Comparison of ENCODE assay signal across 22 cellular contexts in the genomic region with DNA sequence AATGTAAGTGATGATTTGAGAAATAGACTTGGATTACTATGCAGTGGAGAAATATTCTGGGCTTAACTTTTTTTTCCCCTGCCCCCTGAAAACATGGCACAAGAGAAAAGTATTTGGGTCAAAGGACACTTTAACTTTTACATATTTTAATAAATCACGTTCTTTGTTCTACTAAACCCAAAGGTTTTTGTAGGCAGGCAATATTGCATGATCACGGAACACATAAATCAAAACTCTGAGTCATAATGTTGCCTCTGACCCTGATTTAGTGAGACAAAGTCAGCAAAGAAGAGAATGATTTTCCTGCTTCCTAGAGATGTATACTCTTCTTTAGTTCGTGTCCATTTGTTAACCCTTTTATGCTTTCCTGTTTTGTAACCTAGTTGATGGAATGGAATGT. TPM values are rescaled to one million over a fixed set of nuclear protein-coding genes. Genes with fewer than 3 reads are reported as not detected.
A peak's percentile ranks its signal among the peaks of the same experiment; 100 is the strongest.
DNase-seq lines count a peak whose midpoint lies in the region; ATAC-seq, FAIRE-seq and TF ChIP-seq lines count a peak whose summit lies in the region.
"Had no signal": no experiment of that assay in that cellular context is flagged by ENCODE, and none has a peak within 500 bp of the region (broad histone marks: within the 10 kb centered on the region; RNA-seq: fewer than 3 reads in every experiment).

No MANE protein-coding gene starts in this region.

- intact Hi-C loops in K562 (cut with micrococcal nuclease): no loop called here

- CTCF ChIA-PET in K562 (lab: Yijun Ruan, JAX; ENCODE audit: low intra/inter-chr PET ratio): no interaction called here

- TF ChIP-seq POLR2A in K562 (conservative IDR thresholded peaks at IDR 0.05): no peak

- H3K9me1 ChIP-seq in K562 (ENCODE audit: control insufficient read depth, insufficient read depth, low read length): no peaks in the 10 kb centered on the region

- no peak overlapping the region for H3K27ac Mint-ChIP-seq in stimulated activated naive CD8-positive, alpha-beta T cell treated with anti-CD3 and anti-CD28 coated beads, Interleukin-15, amount 100 ng/mL, for 72 hours
- H3K27ac Mint-ChIP-seq: activated CD4-positive, alpha-beta T cell treated with anti-CD3 and anti-CD28 coated beads, Interleukin-2, amount 10 ng/mL, durations not matched to agents 24 days and 14 days; CD4-positive, alpha-beta T cell; IgD-negative memory B cell; memory B cell; nephron progenitor cell had no signal

- no peak for TF ChIP-seq RAD21 in K562 (CRISPR knock-in tag; conservative IDR thresholded peaks at IDR 0.05 in 1 of 2, IDR thresholded peaks at IDR 0.05 in 1 of 2)

- H3K4me3 Mint-ChIP-seq in stimulated activated naive CD8-positive, alpha-beta T cell treated with anti-CD3 and anti-CD28 coated beads, Interleukin-15, amount 100 ng/mL, for 72 hours: no peak overlapping the region
- H3K4me3 Mint-ChIP-seq: activated CD4-positive, alpha-beta T cell treated with anti-CD3 and anti-CD28 coated beads, Interleukin-2, amount 10 ng/mL, durations not matched to agents 24 days and 14 days; CD4-positive, alpha-beta T cell; IgD-negative memory B cell; memory B cell; nephron progenitor cell had no signal

- no peaks in the 10 kb centered on the region for H3K79me2 ChIP-seq in K562 (ENCODE audit: control insufficient read depth, insufficient read depth, low read length)

- POLR2A ChIA-PET in K562 (lab: Yijun Ruan, JAX): no interaction called here

- no peaks in the 10 kb centered on the region for H3K4me1 Mint-ChIP-seq in stimulated activated naive CD8-positive, alpha-beta T cell treated with anti-CD3 and anti-CD28 coated beads, Interleukin-15, amount 100 ng/mL, for 72 hours
- H3K4me1 Mint-ChIP-seq: memory B cell, nephron progenitor cell had no signal

- no peak for DNase-seq in stimulated activated naive CD8-positive, alpha-beta T cell treated with anti-CD3 and anti-CD28 coated beads, Interleukin-15, Interleukin-2, amounts not matched to agents 100 U/mL and 50 U/mL, for 24 hours
- no peak for DNase-seq in stimulated activated naive CD8-positive, alpha-beta T cell treated with anti-CD3 and anti-CD28 coated beads, Interleukin-15, amount 100 ng/mL, for 72 hours
- DNase-seq in K562 (ENCODE audit: extremely low read depth in 1 of 4, low spot score in 3 of 4) (no peak), foreskin melanocyte (peak; percentile 79), urothelium cell line (ENCODE audit: low spot score) (peak; percentile 37)
- no peak for DNase-seq in effector CD4-positive, alpha-beta T cell
- DNase-seq: ACHN; activated CD4-positive, alpha-beta T cell treated with anti-CD3 and anti-CD28 coated beads, Interleukin-2, amount 10 ng/mL, durations not matched to agents 24 days and 14 days; activated CD8-positive, alpha-beta memory T cell treated with anti-CD3 and anti-CD28 coated beads, Interleukin-2, amount 50 U/mL, for 48 hours; aorta; CD4-positive, alpha-beta T cell; heart left ventricle; islet precursor cell; NCI-H526; nephron progenitor cell; stomach; uterus had no signal

- TF ChIP-seq CTCF in K562 (IDR thresholded peaks at IDR 0.05 in 2 of 3, conservative IDR thresholded peaks at IDR 0.05 in 1 of 3; ENCODE audit: insufficient read depth in 2 of 3, low read depth in 1 of 3, low read length in 3 of 3): no peak

- no TSS peak for BruUV-seq in K562 (replicated peaks; lab: Mats Ljungman, UMichigan)

- no peak overlapping the region for H2AFZ ChIP-seq in K562 (ENCODE audit: low read depth, low read length)

- no peak for FAIRE-seq in K562 (lab: Jason Lieb, UNC)
- no peak for FAIRE-seq in urothelium cell line (lab: Jason Lieb, UNC)
- FAIRE-seq: endometrium had no signal

- no peak for TF ChIP-seq EP300 in K562 (IDR thresholded peaks at IDR 0.05; ENCODE audit: low read length)

- peak; percentile 46 for ATAC-seq in stimulated activated naive CD8-positive, alpha-beta T cell treated with anti-CD3 and anti-CD28 coated beads, Interleukin-15, Interleukin-2, amounts not matched to agents 100 U/mL and 50 U/mL, for 24 hours
- ATAC-seq in stimulated activated naive CD8-positive, alpha-beta T cell treated with anti-CD3 and anti-CD28 coated beads, Interleukin-15, amount 100 ng/mL, for 72 hours: no peak
- ATAC-seq in K562 (no peak), HG03460 (IDR thresholded peaks at IDR 0.05; ENCODE audit: unreplicated experiment) (no peak), HG03135 (IDR thresholded peaks at IDR 0.05; ENCODE audit: unreplicated experiment) (no peak)
- ATAC-seq: heart left ventricle had no signal

- in situ Hi-C loops in K562 (cut with MboI): no loop called here

- no peaks in the 10 kb centered on the region for H3K36me3 ChIP-seq in K562 (ENCODE audit: control insufficient read depth, insufficient read depth, low read length)
- H3K36me3 ChIP-seq: uterus had no signal

- H4K20me1 ChIP-seq in K562 (replicated peaks; ENCODE audit: control insufficient read depth, insufficient read depth, low read length): no peaks in the 10 kb centered on the region

- H3K27me3 ChIP-seq in K562 (ENCODE audit: control insufficient read depth in 2 of 2, insufficient read depth in 2 of 2, low read length in 2 of 2): no peaks in the 10 kb centered on the region
- H3K27me3 ChIP-seq: heart left ventricle, stomach, uterus had no signal

- no peak overlapping the region for H3K4me3 ChIP-seq in K562
- H3K4me3 ChIP-seq: heart left ventricle, stomach, uterus had no signal

- no peaks in the 10 kb centered on the region for H3K4me1 ChIP-seq in K562 (replicated peaks in 1 of 2; ENCODE audit: control insufficient read depth in 2 of 2, insufficient read depth in 2 of 2, low read length in 2 of 2)
- H3K4me1 ChIP-seq: heart left ventricle, stomach, uterus had no signal

- H3K4me2 ChIP-seq in K562 (ENCODE audit: insufficient read depth, low read length): no peak overlapping the region

- H3K9ac ChIP-seq in K562 (ENCODE audit: insufficient read depth in 1 of 2, low read depth in 2 of 2, low read length in 2 of 2): no peak overlapping the region

- WGBS in K562 (ENCODE audit: insufficient coverage, low coverage, missing lambda C conversion rate): 0% methylated on average over 3 of the region's 3 CpGs

- no peaks in the 10 kb centered on the region for H3K9me3 ChIP-seq in K562 (replicated peaks; ENCODE audit: control insufficient read depth, insufficient read depth, low read depth, low read length)
- H3K9me3 ChIP-seq: stomach, uterus had no signal

- no peaks in the 10 kb centered on the region for H3K27me3 Mint-ChIP-seq in stimulated activated naive CD8-positive, alpha-beta T cell treated with anti-CD3 and anti-CD28 coated beads, Interleukin-15, amount 100 ng/mL, for 72 hours
- H3K27me3 Mint-ChIP-seq: activated CD4-positive, alpha-beta T cell treated with anti-CD3 and anti-CD28 coated beads, Interleukin-2, amount 10 ng/mL, durations not matched to agents 24 days and 14 days; CD4-positive, alpha-beta T cell; IgD-negative memory B cell; memory B cell had no signal

- no peaks in the 10 kb centered on the region for H3K9me3 Mint-ChIP-seq in stimulated activated naive CD8-positive, alpha-beta T cell treated with anti-CD3 and anti-CD28 coated beads, Interleukin-15, amount 100 ng/mL, for 72 hours
- H3K9me3 Mint-ChIP-seq: activated CD4-positive, alpha-beta T cell treated with anti-CD3 and anti-CD28 coated beads, Interleukin-2, amount 10 ng/mL, durations not matched to agents 24 days and 14 days; CD4-positive, alpha-beta T cell; IgD-negative memory B cell; memory B cell; nephron progenitor cell had no signal

- H3K27ac ChIP-seq in K562 (ENCODE audit: extremely low read depth, low read depth, low read length): no peak overlapping the region
- H3K27ac ChIP-seq: heart left ventricle, stomach, uterus had no signal

TF ChIP-seq in K562, 482 proteins besides CTCF, POLR2A, EP300 and RAD21 (continues in another document):
- TF ChIP-seq PHTF2 (CRISPR knock-in tag; IDR thresholded peaks at IDR 0.05) (no peak), MEIS2 (IDR thresholded peaks at IDR 0.05; ENCODE audit: partially characterized antibody) (peak; percentile 72), RCOR1 (IDR thresholded peaks at IDR 0.05; ENCODE audit: borderline replicate concordance in 1 of 2, low read depth in 2 of 2, low read length in 2 of 2) (peak in 1 of 2 experiments; percentile 56; a peak in 1 of 4 replicates), JUNB (CRISPR knock-in tag; conservative IDR thresholded peaks at IDR 0.05) (no peak), POU5F1 (IDR thresholded peaks at IDR 0.05; ENCODE audit: borderline replicate concordance, low read depth, low read length, partially characterized antibody) (no peak)
- TF ChIP-seq, protein P1, sequence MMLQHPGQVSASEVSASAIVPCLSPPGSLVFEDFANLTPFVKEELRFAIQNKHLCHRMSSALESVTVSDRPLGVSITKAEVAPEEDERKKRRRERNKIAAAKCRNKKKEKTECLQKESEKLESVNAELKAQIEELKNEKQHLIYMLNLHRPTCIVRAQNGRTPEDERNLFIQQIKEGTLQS (IDR thresholded peaks at IDR 0.05): peak; percentile 36; the same call in 1 of the 2 replicates
- TF ChIP-seq, protein P1 (CRISPR knock-in tag; conservative IDR thresholded peaks at IDR 0.05): no peak

RNA-seq across cellular contexts. Expression of gene ABCD2, which starts 38.0 kb away (rescaled TPM):
- total RNA-seq in K562 (2011; cell fraction: chromatin; rRNA removed; ENCODE audit: low replicate concordance): not detected in 2 replicates
- total RNA-seq in K562 (2011; cell fraction: nucleolus; rRNA removed): not detected in 2 replicates
- not detected in 2 replicates for total RNA-seq in K562 (2011; cell fraction: nucleoplasm; rRNA removed)
- total RNA-seq in K562 (2014; rRNA removed) (0.04 TPM in 1 of 2 replicates, not detected in the other), K562 (2014; rRNA removed; fragmentation: Illumina TruSeq; extraction: Trizol) (0.03 and 0.04 TPM in 2 replicates), K562 (2015; rRNA removed; fragmentation: Illumina TruSeq; extraction: Trizol) (0.04 and 0.07 TPM in 2 replicates), K562 (2021) (0.04 TPM in 1 of 2 replicates, not detected in the other)
- polyA plus RNA-seq in K562 (2011; rRNA removed) (not detected in 2 replicates), K562 (2014; fragmentation: Illumina TruSeq; extraction: Trizol) (0.01 TPM in 1 of 2 replicates, not detected in the other), K562 (2014; fragmentation: Nextera tagmentation; extraction: Ambion mirVana) (under 1 TPM; 0.03 to 0.08 TPM), K562 (2014; rRNA removed) (not detected in 2 replicates)
- polyA plus RNA-seq in K562 (2011; cell fraction: cytosol; rRNA removed): not detected in 2 replicates
- polyA plus RNA-seq in K562 (2011; cell fraction: nucleus; rRNA removed): not detected in 2 replicates
- polyA plus RNA-seq in K562 (2012): 0.05 and 0.15 TPM in 2 replicates
- 0.03 TPM in 1 of 2 replicates, not detected in the other for polyA minus RNA-seq in K562 (2011; rRNA and poly(A)+ RNA removed)
- polyA minus RNA-seq in K562 (2011; cell fraction: cytosol; rRNA and poly(A)+ RNA removed): not detected in 2 replicates
- polyA minus RNA-seq in K562 (2011; cell fraction: nucleus; rRNA and poly(A)+ RNA removed): not detected in 2 replicates

Comparison
In these comparisons a context has a peak if more than half of its experiments do, and no peak if none do; other contexts are left out.
1. DNase-seq: peak in foreskin melanocyte (single experiment) and urothelium cell line (single experiment); none in stimulated activated naive CD8-positive, alpha-beta T cell treated with anti-CD3 and anti-CD28 coated beads, Interleukin-15, Interleukin-2, amounts not matched to agents 100 U/mL and 50 U/mL, for 24 hours (single experiment), stimulated activated naive CD8-positive, alpha-beta T cell treated with anti-CD3 and anti-CD28 coated beads, Interleukin-15, amount 100 ng/mL, for 72 hours (0 of 2), K562 (0 of 4) and effector CD4-positive, alpha-beta T cell (single experiment).